ENCODE assay signal across 27 cellular contexts in genomic region chr3:114732353-114732752, GRCh38.
"Had no signal": no experiment of that assay in that cellular context is flagged by ENCODE, and none has a peak within 500 bp of the region (broad histone marks: within the 10 kb centered on the region; RNA-seq: fewer than 3 reads in every experiment).

No MANE protein-coding gene starts in this region.

- H3K27ac Mint-ChIP-seq: endodermal cell; mesothelial cell of epicardium; natural killer cell treated with Interleukin-12 subunit alpha and Interleukin-12 subunit beta and Interleukin-15 and Interleukin-18, amount 100 ng/mL, for 72 hours; stimulated activated naive B cell treated with anti-CD40 and anti-IgM and Interleukin-4, amounts not matched to agents 10 μg/mL and 1 μg/mL and 100 μg/mL, for 72 hours; stimulated activated naive CD8-positive, alpha-beta T cell treated with anti-CD3 and anti-CD28 coated beads, Interleukin-15, Interleukin-2, amounts not matched to agents 100 ng/mL and 50 ng/mL, for 24 hours had no signal

- FAIRE-seq: colon, islet of Langerhans, small intestine had no signal

- H3K4me3 Mint-ChIP-seq: endodermal cell; mesothelial cell of epicardium; naive B cell; natural killer cell treated with Interleukin-12 subunit alpha and Interleukin-12 subunit beta and Interleukin-15 and Interleukin-18, amount 100 ng/mL, for 72 hours; stimulated activated naive B cell treated with anti-CD40 and anti-IgM and Interleukin-4, amounts not matched to agents 10 μg/mL and 1 μg/mL and 100 μg/mL, for 72 hours; stimulated activated naive CD8-positive, alpha-beta T cell treated with anti-CD3 and anti-CD28 coated beads, Interleukin-15, Interleukin-2, amounts not matched to agents 100 ng/mL and 50 ng/mL, for 24 hours had no signal

- H3K27me3 Mint-ChIP-seq: naive B cell; natural killer cell treated with Interleukin-12 subunit alpha and Interleukin-12 subunit beta and Interleukin-15 and Interleukin-18, amount 100 ng/mL, for 72 hours; stimulated activated naive B cell treated with anti-CD40 and anti-IgM and Interleukin-4, amounts not matched to agents 10 μg/mL and 1 μg/mL and 100 μg/mL, for 72 hours; stimulated activated naive CD8-positive, alpha-beta T cell treated with anti-CD3 and anti-CD28 coated beads, Interleukin-15, Interleukin-2, amounts not matched to agents 100 ng/mL and 50 ng/mL, for 24 hours had no signal

- DNase-seq: cerebellar nuclear complex; effector CD8-positive, alpha-beta T cell; endodermal cell; erythroblast; esophagus squamous epithelium; foreskin melanocyte; glutamatergic neuron; heart right ventricle; hippocampal formation; kidney glomerular epithelial cell; left colon; mesenchymal stem cell; mucosa of descending colon; naive B cell; nucleus accumbens; right lobe of liver; small intestine; stimulated activated CD4-positive, alpha-beta T cell treated with anti-CD3 and anti-CD28 coated beads, Interleukin-15, amount 100 ng/mL, for 24 hours; stimulated activated CD4-positive, alpha-beta T cell treated with anti-CD3 and anti-CD28 coated beads, Interleukin-2, amount 100 ng/mL, for 48 hours; stimulated activated naive B cell treated with anti-CD40 and anti-IgM and Interleukin-4, amounts not matched to agents 10 μg/mL and 1 μg/mL and 100 μg/mL, for 72 hours; upper lobe of left lung; uterus had no signal

- H3K36me3 Mint-ChIP-seq: mesothelial cell of epicardium; naive B cell; natural killer cell treated with Interleukin-12 subunit alpha and Interleukin-12 subunit beta and Interleukin-15 and Interleukin-18, amount 100 ng/mL, for 72 hours; stimulated activated naive B cell treated with anti-CD40 and anti-IgM and Interleukin-4, amounts not matched to agents 10 μg/mL and 1 μg/mL and 100 μg/mL, for 72 hours had no signal

- H3K4me1 Mint-ChIP-seq: endodermal cell had no signal

- H3K9me3 Mint-ChIP-seq: endodermal cell; mesothelial cell of epicardium; naive B cell; natural killer cell treated with Interleukin-12 subunit alpha and Interleukin-12 subunit beta and Interleukin-15 and Interleukin-18, amount 100 ng/mL, for 72 hours; stimulated activated naive B cell treated with anti-CD40 and anti-IgM and Interleukin-4, amounts not matched to agents 10 μg/mL and 1 μg/mL and 100 μg/mL, for 72 hours; stimulated activated naive CD8-positive, alpha-beta T cell treated with anti-CD3 and anti-CD28 coated beads, Interleukin-15, Interleukin-2, amounts not matched to agents 100 ng/mL and 50 ng/mL, for 24 hours had no signal

- ATAC-seq: mucosa of descending colon; natural killer cell treated with Interleukin-12 subunit alpha and Interleukin-12 subunit beta and Interleukin-15 and Interleukin-18, amount 100 ng/mL, for 72 hours; stimulated activated naive B cell treated with anti-CD40 and anti-IgM and Interleukin-4, amounts not matched to agents 10 μg/mL and 1 μg/mL and 100 μg/mL, for 72 hours had no signal
